25 cellular contexts compared by ENCODE assay signal in genomic region chr11:63931045-63931444, GRCh38. TPM values are rescaled to one million over a fixed set of nuclear protein-coding genes. Genes with fewer than 3 reads are reported as not detected.
DNase-seq lines count a peak whose midpoint lies in the region; TF ChIP-seq lines count a peak whose summit lies in the region.
"Had no signal": no experiment of that assay in that cellular context is flagged by ENCODE, and none has a peak within 500 bp of the region (broad histone marks: within the 10 kb centered on the region; RNA-seq: fewer than 3 reads in every experiment).

No MANE protein-coding gene starts in this region.

- H2BK5ac ChIP-seq in neuronal stem cell (ENCODE audit: low read length), result no peak overlapping the region

- H3K9me3 ChIP-seq in HEK293 (ENCODE audit: control insufficient read depth, insufficient read depth, low read depth, low read length) (no peaks in the 10 kb centered on the region), neuronal stem cell (replicated peaks in 1 of 2; ENCODE audit: control insufficient read depth in 2 of 2, insufficient read depth in 1 of 2, low read depth in 1 of 2, low read length in 2 of 2) (no peaks in the 10 kb centered on the region), ascending aorta (no peaks in the 10 kb centered on the region)
- H3K9me3 ChIP-seq: A549, BE2C, Caco-2, HAP-1, Peyer's patch, SJCRH30 had no signal

- DNase-seq in epidermal melanocyte (ENCODE audit: insufficient read length, low spot score) (peak; percentile 0), glutamatergic neuron (no peak), neuronal stem cell (ENCODE audit: low spot score) (no peak), ascending aorta (ENCODE audit: low spot score in 2 of 2) (no peak), SHP77 (lab: John Stamatoyannopoulos, UW) (no peak), chondrocyte (ENCODE audit: low spot score) (no peak)
- DNase-seq in stimulated activated naive CD4-positive, alpha-beta T cell treated with Interleukin-2 at 50 U/mL for 16 hours (lab: John Stamatoyannopoulos, UW), result no peak
- DNase-seq: BE2C; Caco-2; CD4-positive, alpha-beta T cell; DMS 273 treated with DMSO at 0.1 percent for 48 hours; DMS79 treated with DMSO at 0.1 percent for 48 hours; Karpas-422; NCI-H1417; NCI-H1694 treated with DMSO at 0.1 percent for 48 hours; NCI-H2081 treated with DMSO at 0.1 percent for 48 hours; NCI-H2171 treated with DMSO at 0.1 percent for 48 hours; NCI-H524 treated with DMSO at 0.1 percent for 48 hours; NCI-H82; Peyer's patch; SJCRH30 had no signal

- intact Hi-C loops in ascending aorta (cut with DNase I), result no loop called here

- H3K27me3 ChIP-seq in neuronal stem cell (ENCODE audit: control insufficient read depth in 3 of 3, insufficient read depth in 3 of 3, low read depth in 1 of 3, low read length in 3 of 3), result peaks cover 0 to 2% (median 0%) of the 10 kb centered on the region in 3 experiments
- H3K27me3 ChIP-seq in ascending aorta, result no peaks in the 10 kb centered on the region
- H3K27me3 ChIP-seq: BE2C, Peyer's patch, SJCRH30 had no signal

- H3K27ac ChIP-seq in HEK293 (ENCODE audit: extremely low read depth, low read depth, low read length) (no peak overlapping the region), neuronal stem cell (replicated peaks; ENCODE audit: low read length) (no peak overlapping the region), ascending aorta (no peak overlapping the region)
- H3K27ac ChIP-seq: A549, Peyer's patch, SJCRH30 had no signal

- H3K36me3 Mint-ChIP-seq in glutamatergic neuron (ENCODE audit: unreplicated experiment), result no peaks in the 10 kb centered on the region
- H3K36me3 Mint-ChIP-seq in chondrocyte (ENCODE audit: low read depth), result no peaks in the 10 kb centered on the region

- no peak overlapping the region for H2BK15ac ChIP-seq in neuronal stem cell (ENCODE audit: low read length)

- no peak overlapping the region for H3K4me2 ChIP-seq in neuronal stem cell (ENCODE audit: insufficient read depth, low read length, poor library complexity, severe bottlenecking)
- H3K4me2 ChIP-seq: A549 had no signal

- no peak overlapping the region for H3K27ac Mint-ChIP-seq in glutamatergic neuron (ENCODE audit: unreplicated experiment)
- H3K27ac Mint-ChIP-seq in chondrocyte (ENCODE audit: unreplicated experiment), result no peak overlapping the region
- H3K27ac Mint-ChIP-seq: CD4-positive, alpha-beta T cell had no signal

- H3K14ac ChIP-seq in neuronal stem cell (ENCODE audit: low read length), result no peak overlapping the region

- CTCF ChIA-PET in HEK293 (lab: Yijun Ruan, JAX), result interaction anchor here (0.8 kb wide), 1 partner anchor 93 kb away, joined by 3 read pairs; no protein-coding TSS in a partner anchor

- H3K4me3 Mint-ChIP-seq in glutamatergic neuron (ENCODE audit: unreplicated experiment) (peak overlapping the region; percentile 53), chondrocyte (ENCODE audit: unreplicated experiment) (no peak overlapping the region)
- H3K4me3 Mint-ChIP-seq: CD4-positive, alpha-beta T cell had no signal

- no peaks in the 10 kb centered on the region for H3K36me3 ChIP-seq in HEK293 (ENCODE audit: control insufficient read depth in 2 of 2, insufficient read depth in 1 of 2, low read length in 2 of 2)
- H3K36me3 ChIP-seq in neuronal stem cell (replicated peaks in 1 of 2; ENCODE audit: control insufficient read depth in 2 of 2, insufficient read depth in 2 of 2, low read length in 2 of 2), result no peaks in the 10 kb centered on the region
- H3K36me3 ChIP-seq in ascending aorta, result no peaks in the 10 kb centered on the region
- H3K36me3 ChIP-seq: BE2C, HAP-1, Peyer's patch, SJCRH30 had no signal

- H2BK12ac ChIP-seq in neuronal stem cell (ENCODE audit: low read length), result no peak overlapping the region

- H3K4ac ChIP-seq in neuronal stem cell (ENCODE audit: low read length), result no peak overlapping the region

- H4K8ac ChIP-seq in neuronal stem cell (ENCODE audit: low read depth, low read length), result no peak overlapping the region

- no peak for TF ChIP-seq CTCF in HEK293 (tag by site-specific recombination; IDR thresholded peaks at IDR 0.05)
- TF ChIP-seq CTCF in glutamatergic neuron (IDR thresholded peaks at IDR 0.05; ENCODE audit: partially characterized antibody, unreplicated experiment), result no peak
- TF ChIP-seq CTCF in ascending aorta (IDR thresholded peaks at IDR 0.05), result no peak
- TF ChIP-seq CTCF in chondrocyte (IDR thresholded peaks at IDR 0.05), result no peak

- no peak overlapping the region for H3K4me3 ChIP-seq in HEK293 (ENCODE audit: low read depth, low read length)
- H3K4me3 ChIP-seq in neuronal stem cell (ENCODE audit: low read length in 2 of 2), result no peak overlapping the region
- no peak overlapping the region for H3K4me3 ChIP-seq in ascending aorta
- H3K4me3 ChIP-seq: A549, GM12878, HAP-1, Peyer's patch, SJCRH30 had no signal

- no peak overlapping the region for H3K23ac ChIP-seq in neuronal stem cell (ENCODE audit: low read depth, low read length, poor library complexity)

- H4K91ac ChIP-seq in neuronal stem cell (ENCODE audit: low read depth, low read length, poor library complexity), result no peak overlapping the region

- no peak overlapping the region for H2BK120ac ChIP-seq in neuronal stem cell (ENCODE audit: low read depth, low read length)

- H3K18ac ChIP-seq in neuronal stem cell (ENCODE audit: low read length), result no peak overlapping the region

- no peak overlapping the region for H2AK5ac ChIP-seq in neuronal stem cell (ENCODE audit: low read depth, low read length)

- POLR2A ChIA-PET in HEK293 (lab: Yijun Ruan, JAX), result no interaction called here

- H3K9me3 Mint-ChIP-seq in glutamatergic neuron (ENCODE audit: unreplicated experiment) (peaks cover 2% of the 10 kb centered on the region), chondrocyte (ENCODE audit: low read depth) (no peaks in the 10 kb centered on the region)
- H3K9me3 Mint-ChIP-seq: CD4-positive, alpha-beta T cell had no signal

- H3K9ac ChIP-seq in neuronal stem cell (ENCODE audit: low read depth, low read length, poor library complexity), result no peak overlapping the region

- WGBS in neuronal stem cell (ENCODE audit: extremely low coverage in 2 of 2, insufficient read length in 2 of 2, insufficient replicate concordance in 1 of 2), 2 donors, result no CpG with 5 or more reads among the region's 6 CpGs

- no peaks in the 10 kb centered on the region for H3K79me1 ChIP-seq in neuronal stem cell (ENCODE audit: low read depth, low read length)

- H2AFZ ChIP-seq in neuronal stem cell (ENCODE audit: low read length), result peak overlapping the region; percentile 62

- no peaks in the 10 kb centered on the region for H3K4me1 ChIP-seq in HEK293 (ENCODE audit: control insufficient read depth, insufficient read depth, low read length)
- H3K4me1 ChIP-seq in neuronal stem cell (ENCODE audit: control insufficient read depth in 2 of 2, insufficient read depth in 1 of 2, low read depth in 1 of 2, low read length in 2 of 2), result peaks cover 0 to 6% of the 10 kb centered on the region in 2 donors
- no peaks in the 10 kb centered on the region for H3K4me1 ChIP-seq in ascending aorta
- H3K4me1 ChIP-seq: A549, BE2C, Caco-2, HAP-1, Peyer's patch had no signal

- H3K27me3 Mint-ChIP-seq in glutamatergic neuron (ENCODE audit: unreplicated experiment) (peaks cover 14% of the 10 kb centered on the region), chondrocyte (ENCODE audit: low read depth) (peaks cover 4% of the 10 kb centered on the region)
- H3K27me3 Mint-ChIP-seq: CD4-positive, alpha-beta T cell had no signal

- H3K4me1 Mint-ChIP-seq in glutamatergic neuron (ENCODE audit: low read depth, unreplicated experiment) (peaks cover 6% of the 10 kb centered on the region), chondrocyte (ENCODE audit: low read depth) (no peaks in the 10 kb centered on the region)

TF ChIP-seq in HEK293, 187 proteins besides CTCF, POLR2A, EP300 and RAD21:
- TF ChIP-seq KLF10 (tag by site-specific recombination; IDR thresholded peaks at IDR 0.05) (no peak), ZNF341 (tag by site-specific recombination; IDR thresholded peaks at IDR 0.05; ENCODE audit: low read depth) (peak; percentile 46), ZNF660 (tag by site-specific recombination; IDR thresholded peaks at IDR 0.05) (no peak), ZIC2 (tag by site-specific recombination; IDR thresholded peaks at IDR 0.05) (peak; percentile 54), ZNF777 (tag by site-specific recombination; IDR thresholded peaks at IDR 0.05; ENCODE audit: borderline replicate concordance) (no peak)

RNA-seq across cellular contexts. Expression of gene NAA40, which starts 7.8 kb away (rescaled TPM):
- total RNA-seq in glutamatergic neuron (ENCODE audit: unreplicated experiment) (68.0 TPM), ascending aorta (3.1 TPM), chondrocyte (17.7 to 28.0 TPM (median 20.8 TPM) in 3 replicates)
- 15.2 TPM for polyA plus RNA-seq in neuronal stem cell (2013, experiment 1 of 2)
- polyA plus RNA-seq in neuronal stem cell (2013, experiment 2 of 2), result 15.8 TPM

RNA-seq across cellular contexts. Expression of gene RCOR2, which starts 14.1 kb away (rescaled TPM):
- total RNA-seq in glutamatergic neuron (ENCODE audit: unreplicated experiment), result 286 TPM
- 74.6 TPM for polyA plus RNA-seq in neuronal stem cell (2013, experiment 1 of 2)
- 74.3 TPM for polyA plus RNA-seq in neuronal stem cell (2013, experiment 2 of 2)
- total RNA-seq in ascending aorta, result not detected
- total RNA-seq in chondrocyte, result 1.3 to 3.8 TPM (median 2.7 TPM) in 3 replicates
- total RNA-seq: CD4-positive, alpha-beta T cell had no signal

RNA-seq across cellular contexts. Expression of gene COX8A, which starts 43.4 kb away (rescaled TPM):
- 289 TPM for total RNA-seq in glutamatergic neuron (ENCODE audit: unreplicated experiment)
- polyA plus RNA-seq in neuronal stem cell (2013, experiment 1 of 2), result 465 TPM
- polyA plus RNA-seq in neuronal stem cell (2013, experiment 2 of 2), result 460 TPM
- 520 TPM for total RNA-seq in ascending aorta
- total RNA-seq in chondrocyte, result 220 to 245 TPM (median 240 TPM) in 3 replicates

RNA-seq across cellular contexts. Expression of gene OTUB1, which starts 55.2 kb away (rescaled TPM):
- 126 TPM for total RNA-seq in glutamatergic neuron (ENCODE audit: unreplicated experiment)
- 92.2 TPM for polyA plus RNA-seq in neuronal stem cell (2013, experiment 1 of 2)
- 90.4 TPM for polyA plus RNA-seq in neuronal stem cell (2013, experiment 2 of 2)
- total RNA-seq in ascending aorta, result 89.4 TPM
- 51.6 to 58.6 TPM (median 52.2 TPM) in 3 replicates for total RNA-seq in chondrocyte

Comparison
In these comparisons a context has a peak if more than half of its experiments do, and no peak if none do; other contexts are left out.
1. RNA of gene RCOR2, which starts 14.1 kb away (total RNA-seq): 286 TPM in glutamatergic neuron (single experiment); 1.3 to 3.8 TPM in chondrocyte and not detected in ascending aorta (single experiment); every median in the first group is over 10 times any median in the second.